7 cellular contexts compared by ENCODE assay signal in the genomic region with DNA sequence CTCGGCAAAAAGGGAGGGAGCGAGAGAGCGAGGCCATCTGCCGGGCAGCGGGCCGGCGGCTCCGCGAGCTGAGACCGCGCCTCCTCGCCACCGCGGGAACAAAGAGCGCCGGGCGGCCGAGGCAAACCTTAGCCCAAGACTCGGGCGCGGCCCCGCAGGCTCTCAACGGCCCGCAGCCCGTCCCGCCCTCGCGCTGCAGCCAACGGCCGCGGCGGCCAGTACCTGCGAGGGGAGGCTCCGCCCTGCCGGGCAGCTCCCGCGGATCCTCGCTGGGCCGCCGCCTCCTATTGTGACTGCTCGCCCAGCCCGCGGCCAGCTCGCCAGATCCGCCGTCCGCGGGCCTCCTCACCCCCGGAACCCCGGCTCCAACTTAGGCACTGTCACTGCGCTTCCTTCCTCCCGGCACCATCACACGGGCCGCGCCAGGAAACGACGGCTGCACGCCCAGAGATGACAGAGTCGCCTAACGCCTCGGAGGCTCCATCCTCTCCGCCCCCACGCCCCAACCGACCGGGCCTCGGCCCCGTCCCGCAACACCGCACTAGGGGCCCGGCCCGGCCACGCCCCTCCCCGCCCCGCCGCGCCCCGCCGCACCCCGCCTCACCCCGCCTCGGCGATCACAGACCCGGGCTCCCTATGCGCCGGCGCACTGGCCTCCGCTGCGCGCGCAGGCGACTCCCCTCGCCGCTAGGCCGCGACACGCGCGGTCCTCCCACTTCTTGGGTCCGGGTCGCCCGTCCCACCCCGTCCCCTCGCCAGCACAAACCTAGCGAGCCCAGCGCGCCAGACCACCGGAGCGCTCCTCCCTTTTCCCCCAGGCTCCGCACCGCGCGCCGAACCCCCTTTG. TPM values are rescaled to one million over a fixed set of nuclear protein-coding genes. Genes with fewer than 3 reads are reported as not detected.
A peak's percentile ranks its signal among the peaks of the same experiment; 100 is the strongest.
DNase-seq lines count a peak whose midpoint lies in the region; ATAC-seq and TF ChIP-seq lines count a peak whose summit lies in the region.

No MANE protein-coding gene starts in this region.

- peak overlapping the region; percentile 64 to 79 for H3K4me3 ChIP-seq in ascending aorta

- no peaks in the 10 kb centered on the region for H3K27me3 ChIP-seq in ascending aorta

- H3K27ac ChIP-seq in ascending aorta: peak overlapping the region; percentile 87 to 94

- H3K4me1 ChIP-seq in ascending aorta: peaks cover 0 to 9% of the 10 kb centered on the region in 2 donors

- H3K27ac Mint-ChIP-seq in T-helper 2 cell treated with Interferon-gamma antibody and Interleukin-4, amounts not matched to agents 5 μg/mL and 100 μg/mL, for 36 hours: peak overlapping the region; percentile 100

- no peaks in the 10 kb centered on the region for H3K9me3 Mint-ChIP-seq in T-helper 2 cell treated with Interferon-gamma antibody and Interleukin-4, amounts not matched to agents 5 μg/mL and 100 μg/mL, for 36 hours

- peaks cover 32% of the 10 kb centered on the region for H3K4me1 Mint-ChIP-seq in T-helper 2 cell treated with Interferon-gamma antibody and Interleukin-4, amounts not matched to agents 5 μg/mL and 100 μg/mL, for 36 hours (ENCODE audit: low read depth)

- ATAC-seq in GM18502 (IDR thresholded peaks at IDR 0.05; ENCODE audit: poor library complexity, unreplicated experiment) (peak; percentile 69), HG02885 (IDR thresholded peaks at IDR 0.05; ENCODE audit: poor library complexity, unreplicated experiment) (peak; percentile 76)

- no peaks in the 10 kb centered on the region for H3K27me3 Mint-ChIP-seq in T-helper 2 cell treated with Interferon-gamma antibody and Interleukin-4, amounts not matched to agents 5 μg/mL and 100 μg/mL, for 36 hours (ENCODE audit: low read depth)

- H3K9me3 ChIP-seq in ascending aorta: no peaks in the 10 kb centered on the region

- no peaks in the 10 kb centered on the region for H3K36me3 ChIP-seq in ascending aorta

- DNase-seq in NCI-H187 (lab: John Stamatoyannopoulos, UW) (peak; percentile 58), ascending aorta (ENCODE audit: low spot score in 2 of 2) (peak; percentile 38 to 90), hepatic stellate cell (ENCODE audit: low spot score) (peak; percentile 97), retina (peak; percentile 94)
- peak; percentile 88 for DNase-seq in T-helper 2 cell treated with Interferon-gamma antibody and Interleukin-4, amounts not matched to agents 5 μg/mL and 100 μg/mL, for 36 hours (ENCODE audit: low spot score)

- peak in 1 of 3 experiments; percentile 17 for TF ChIP-seq CTCF in ascending aorta (IDR thresholded peaks at IDR 0.05)

- peak overlapping the region; percentile 96 for H3K4me3 Mint-ChIP-seq in T-helper 2 cell treated with Interferon-gamma antibody and Interleukin-4, amounts not matched to agents 5 μg/mL and 100 μg/mL, for 36 hours

- peaks cover 20% of the 10 kb centered on the region for H3K36me3 Mint-ChIP-seq in T-helper 2 cell treated with Interferon-gamma antibody and Interleukin-4, amounts not matched to agents 5 μg/mL and 100 μg/mL, for 36 hours (ENCODE audit: low read depth)

- intact Hi-C loops in ascending aorta (cut with DNase I): loop anchor here (1.0 to 10.0 kb wide), 4 partner anchors 87 to 1943 kb away; a partner anchor contains a TSS

RNA-seq across cellular contexts. Expression of a gene that starts 0.5 kb away (rescaled TPM):
- 16.1 TPM for total RNA-seq in ascending aorta

Comparison
In these comparisons a context has a peak if more than half of its experiments do, and no peak if none do; other contexts are left out.
1. Peak in every context shown above with its lines: DNase-seq, ATAC-seq, H3K4me3 ChIP-seq and H3K27ac ChIP-seq.